Comparison of ENCODE assay signal across 20 cellular contexts in the genomic region with DNA sequence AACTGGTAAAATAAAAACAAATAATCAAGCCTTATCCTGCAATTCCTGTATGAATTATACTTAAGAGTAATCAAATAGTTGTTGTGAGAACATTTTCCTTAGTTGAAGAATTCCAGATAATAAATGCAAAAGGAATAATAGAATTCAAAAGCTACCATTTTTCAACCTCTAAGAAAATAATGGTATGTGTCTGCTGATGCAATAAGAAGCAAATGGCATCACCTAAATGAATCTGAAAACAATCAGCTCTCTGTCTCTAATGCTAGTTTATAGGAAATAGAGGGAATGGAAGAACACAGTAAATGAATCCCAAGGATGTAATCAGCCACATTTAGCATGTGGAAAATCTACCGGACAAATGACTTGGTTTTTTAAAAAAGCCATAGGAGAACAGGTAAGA.
"Had no signal": no experiment of that assay in that cellular context is flagged by ENCODE, and none has a peak within 500 bp of the region (broad histone marks: within the 10 kb centered on the region; RNA-seq: fewer than 3 reads in every experiment).

No MANE protein-coding gene starts in this region.

- H3K36me3 ChIP-seq: MG63 had no signal

- H3K9me3 ChIP-seq: MG63 had no signal

- ATAC-seq: Panc1, PC-3, T-cell had no signal

- DNase-seq: Karpas-422, KG1, MG63, NCI-H1092, NCI-H1105 treated with DMSO at 0.1 percent for 48 hours, NCI-H1417 treated with DMSO at 0.1 percent for 48 hours, NCI-H146, NCI-H1694 treated with DMSO at 0.1 percent for 48 hours, NCI-H1930, NCI-H2081, NCI-H2107, NCI-H2171 treated with DMSO at 0.1 percent for 48 hours, NCI-H524, NCI-H526 treated with DMSO at 0.1 percent for 48 hours, NCI-H748 treated with DMSO at 0.1 percent for 48 hours, PC-3, SHP77, T-cell had no signal

- H3K27ac ChIP-seq: RWPE1 had no signal

- H3K4me3 ChIP-seq: MG63 had no signal
